In the genomic region with DNA sequence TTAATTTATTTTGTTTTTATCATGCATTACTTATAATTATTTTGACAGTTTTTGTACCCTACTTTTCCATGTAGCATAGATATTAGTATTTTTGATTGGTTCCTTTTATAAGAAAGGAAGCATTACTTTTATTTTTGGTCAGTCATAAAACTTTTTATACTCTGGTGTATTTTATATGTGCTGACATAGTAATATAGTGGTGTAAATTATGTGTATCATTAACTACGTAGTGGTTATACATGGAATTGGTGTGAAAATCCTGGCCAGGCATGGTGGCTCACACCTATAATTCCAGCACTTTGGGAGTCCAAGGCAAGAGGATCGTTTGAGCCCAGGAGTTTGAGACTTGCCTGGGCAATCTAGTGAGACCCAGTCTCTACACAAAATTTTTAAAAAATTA, we compare ENCODE assay signal across 30 cellular contexts.
"Had no signal": no experiment of that assay in that cellular context is flagged by ENCODE, and none has a peak within 500 bp of the region (broad histone marks: within the 10 kb centered on the region; RNA-seq: fewer than 3 reads in every experiment).

No MANE protein-coding gene starts in this region.

- FAIRE-seq: small intestine had no signal

- ATAC-seq: naive thymus-derived CD4-positive, alpha-beta T cell; natural killer cell; psoas muscle; right cardiac atrium; right lobe of liver; stimulated activated memory B cell treated with anti-CD40 and anti-IgM and Interleukin-4, amounts not matched to agents 10 μg/mL and 1 μg/mL and 100 μg/mL, for 72 hours; stimulated activated naive CD8-positive, alpha-beta T cell treated with anti-CD3 and anti-CD28 coated beads, Interleukin-15, amount 100 ng/mL, for 72 hours; stimulated activated naive CD8-positive, alpha-beta T cell treated with anti-CD3 and anti-CD28 coated beads, Interleukin-15, Interleukin-2, amounts not matched to agents 100 U/mL and 50 U/mL, for 24 hours; upper lobe of right lung had no signal

- H3K27me3 Mint-ChIP-seq: naive thymus-derived CD4-positive, alpha-beta T cell; progenitor cell of endocrine pancreas; stimulated activated memory B cell treated with anti-CD40 and anti-IgM and Interleukin-4, amounts not matched to agents 10 μg/mL and 1 μg/mL and 100 μg/mL, for 72 hours; stimulated activated naive CD8-positive, alpha-beta T cell treated with anti-CD3 and anti-CD28 coated beads, Interleukin-15, amount 100 ng/mL, for 72 hours; type B pancreatic cell had no signal

- H3K4me1 Mint-ChIP-seq: natural killer cell, nephron had no signal

- H3K4me3 ChIP-seq: psoas muscle, right lobe of liver, sigmoid colon, suprapubic skin, testis, tibial artery, transverse colon, upper lobe of right lung, uterus had no signal

- H3K27ac ChIP-seq: neutrophil, parathyroid adenoma, psoas muscle, right lobe of liver, sigmoid colon, suprapubic skin, testis, tibial artery, transverse colon, upper lobe of right lung, uterus had no signal

- H3K4me1 ChIP-seq: parathyroid adenoma, psoas muscle, right lobe of liver, sigmoid colon, suprapubic skin, testis, tibial artery, transverse colon, upper lobe of right lung, uterus had no signal

- H3K9me3 Mint-ChIP-seq: naive thymus-derived CD4-positive, alpha-beta T cell; natural killer cell; nephron; neural crest cell; stimulated activated memory B cell treated with anti-CD40 and anti-IgM and Interleukin-4, amounts not matched to agents 10 μg/mL and 1 μg/mL and 100 μg/mL, for 72 hours; stimulated activated naive CD8-positive, alpha-beta T cell treated with anti-CD3 and anti-CD28 coated beads, Interleukin-15, amount 100 ng/mL, for 72 hours; type B pancreatic cell had no signal

- DNase-seq: naive thymus-derived CD4-positive, alpha-beta T cell; natural killer cell; nucleus accumbens; posterior cingulate gyrus; psoas muscle; right cardiac atrium; right lobe of liver; sigmoid colon; small intestine; stimulated activated CD4-positive, alpha-beta T cell treated with anti-CD3 and anti-CD28 coated beads, Interleukin-15, amount 100 ng/mL, for 24 hours; stimulated activated CD4-positive, alpha-beta T cell treated with anti-CD3 and anti-CD28 coated beads, Interleukin-2, amount 100 ng/mL, for 24 hours; stimulated activated CD4-positive, alpha-beta T cell treated with anti-CD3 and anti-CD28 coated beads, Interleukin-2, amount 100 ng/mL, for 48 hours; stimulated activated CD4-positive, alpha-beta T cell treated with anti-CD3 and anti-CD28 coated beads, Interleukin-4, amount 100 ng/mL, for 24 hours; stimulated activated naive CD4-positive, alpha-beta T cell; stimulated activated naive CD8-positive, alpha-beta T cell treated with anti-CD3 and anti-CD28 coated beads, Interleukin-15, amount 100 ng/mL, for 72 hours; stimulated activated naive CD8-positive, alpha-beta T cell treated with anti-CD3 and anti-CD28 coated beads, Interleukin-15, Interleukin-2, amounts not matched to agents 100 U/mL and 50 U/mL, for 24 hours; substantia nigra; testis; tibial artery; transverse colon; upper lobe of right lung; uterus had no signal

- H3K4me3 Mint-ChIP-seq: naive thymus-derived CD4-positive, alpha-beta T cell; natural killer cell; nephron; neural crest cell; stimulated activated memory B cell treated with anti-CD40 and anti-IgM and Interleukin-4, amounts not matched to agents 10 μg/mL and 1 μg/mL and 100 μg/mL, for 72 hours; stimulated activated naive CD8-positive, alpha-beta T cell treated with anti-CD3 and anti-CD28 coated beads, Interleukin-15, amount 100 ng/mL, for 72 hours; type B pancreatic cell had no signal

- H3K9me3 ChIP-seq: neutrophil, psoas muscle, right lobe of liver, sigmoid colon, suprapubic skin, testis, tibial artery, transverse colon, upper lobe of right lung, uterus had no signal

- H3K27ac Mint-ChIP-seq: natural killer cell; nephron; progenitor cell of endocrine pancreas; stimulated activated memory B cell treated with anti-CD40 and anti-IgM and Interleukin-4, amounts not matched to agents 10 μg/mL and 1 μg/mL and 100 μg/mL, for 72 hours; stimulated activated naive CD8-positive, alpha-beta T cell treated with anti-CD3 and anti-CD28 coated beads, Interleukin-15, amount 100 ng/mL, for 72 hours; type B pancreatic cell had no signal
